ENCODE assay signal across 8 cellular contexts in the genomic region with DNA sequence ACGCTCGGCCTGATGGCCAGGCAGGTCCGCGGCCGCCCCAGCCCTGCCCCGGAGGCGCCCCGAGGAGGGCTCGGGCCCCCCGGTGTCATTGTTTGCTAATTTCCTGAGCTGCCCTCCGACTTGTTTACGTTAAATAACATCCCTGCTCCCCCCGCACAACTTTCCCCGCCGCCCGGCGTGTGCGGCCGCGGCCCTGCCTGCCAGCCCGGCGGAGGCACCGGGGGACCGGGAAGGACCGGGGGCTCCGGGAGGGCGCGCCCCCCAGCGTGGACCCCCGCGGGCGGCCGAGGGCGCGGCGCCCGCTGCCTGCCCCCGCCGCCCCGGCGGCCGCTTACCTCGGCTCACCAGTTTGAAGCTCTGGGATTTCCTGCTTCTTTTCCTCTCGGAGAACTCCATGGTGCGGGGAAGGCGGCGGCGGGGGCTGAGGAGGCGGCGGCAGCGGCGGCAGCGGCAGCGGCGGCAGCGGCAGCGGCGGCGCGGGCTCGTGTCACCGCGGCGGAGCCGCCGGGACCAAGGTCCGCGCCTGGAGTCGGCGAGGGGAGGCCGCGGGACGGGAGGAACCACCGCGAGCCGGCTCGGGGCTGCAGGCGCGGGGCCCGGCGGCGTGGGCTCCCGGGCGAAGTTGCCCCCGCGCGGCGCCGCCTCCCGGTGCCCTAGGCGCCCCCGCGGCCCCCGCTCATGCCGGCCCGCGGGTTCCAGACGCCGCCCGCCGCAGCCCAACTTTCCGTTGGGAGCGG. TPM values are rescaled to one million over a fixed set of nuclear protein-coding genes. Genes with fewer than 3 reads are reported as not detected.
DNase-seq lines count a peak whose midpoint lies in the region; ATAC-seq and TF ChIP-seq lines count a peak whose summit lies in the region.

No MANE protein-coding gene starts in this region.

- no peak overlapping the region for H3K27ac ChIP-seq in ACC112 (ENCODE audit: low read depth, low read length)
- no peak overlapping the region for H3K27ac ChIP-seq in GM23338 (ENCODE audit: low read depth)

- H2AFZ ChIP-seq in ACC112 (ENCODE audit: low read length, unreplicated experiment) (peak overlapping the region; percentile 88), GM23338 (no peak overlapping the region; the same call in 1 of the 2 replicates)

- TF ChIP-seq CTCF in GM23338 (conservative IDR thresholded peaks at IDR 0.05; ENCODE audit: low read depth in 2 of 2) (no peak), astrocyte of the spinal cord (IDR thresholded peaks at IDR 0.05; ENCODE audit: low read depth, low read length) (no peak)

- H3F3A ChIP-seq in GM23338 (replicated peaks; ENCODE audit: low read depth): no peaks in the 10 kb centered on the region; the same call in 1 of the 2 replicates

- peak overlapping the region; percentile 78 for H3K4me3 Mint-ChIP-seq in GM23338

- H3K27ac Mint-ChIP-seq in GM23338: no peak overlapping the region

- H3K9me2 ChIP-seq in GM23338 (ENCODE audit: insufficient read depth): no peaks in the 10 kb centered on the region

- no peaks in the 10 kb centered on the region for H3K36me3 ChIP-seq in ACC112 (ENCODE audit: insufficient read depth, low read length)
- no peaks in the 10 kb centered on the region for H3K36me3 ChIP-seq in GM23338 (ENCODE audit: insufficient read depth)

- peaks cover 4% of the 10 kb centered on the region; the same call in 1 of the 3 replicates for H3K9me3 Mint-ChIP-seq in GM23338

- H4K20me1 ChIP-seq in GM23338 (replicated peaks; ENCODE audit: insufficient read depth): no peaks in the 10 kb centered on the region; the same call in 1 of the 2 replicates

- H3K4me2 ChIP-seq in GM23338: peak overlapping the region; percentile 87

- H3K4me3 ChIP-seq in ACC112 (ENCODE audit: low read depth, low read length) (peak overlapping the region; percentile 74), GM23338 (peak overlapping the region; percentile 66), astrocyte of the spinal cord (ENCODE audit: low read depth, low read length) (peak overlapping the region; percentile 41)

- DNase-seq in GM23338 (ENCODE audit: low spot score) (peak; percentile 49), astrocyte of the spinal cord (ENCODE audit: low read depth, low spot score) (no peak), iris pigment epithelial cell (ENCODE audit: low read depth) (peak; percentile 5), NK-92 (lab: John Stamatoyannopoulos, UW; ENCODE audit: unreplicated experiment) (no peak), DMS153 treated with DMSO at 0.1 percent for 48 hours (lab: John Stamatoyannopoulos, UW; ENCODE audit: unreplicated experiment) (no peak)
- no peak for DNase-seq in stimulated activated naive CD8-positive, alpha-beta T cell treated with anti-CD3 and anti-CD28 coated beads, Interleukin-15, Interleukin-2, amounts not matched to agents 100 U/mL and 50 U/mL, for 24 hours

- in situ Hi-C loops in astrocyte of the spinal cord (cut with HindIII; ENCODE audit: low sequenced_read_pairs): no loop called here

- H3K4me1 Mint-ChIP-seq in GM23338: peaks cover 26% of the 10 kb centered on the region

- peak; percentile 17; the same call in 2 of the 3 replicates for ATAC-seq in GM23338
- ATAC-seq in stimulated activated naive CD8-positive, alpha-beta T cell treated with anti-CD3 and anti-CD28 coated beads, Interleukin-15, Interleukin-2, amounts not matched to agents 100 U/mL and 50 U/mL, for 24 hours: peak; percentile 32
- ATAC-seq in GM19351 (IDR thresholded peaks at IDR 0.05; ENCODE audit: unreplicated experiment): no peak

- H3K79me2 ChIP-seq in ACC112 (ENCODE audit: control insufficient read depth, insufficient read depth, low read length, unreplicated experiment): no peaks in the 10 kb centered on the region
- no peaks in the 10 kb centered on the region for H3K79me2 ChIP-seq in GM23338 (replicated peaks; ENCODE audit: insufficient read depth)

- H3K4me1 ChIP-seq in ACC112 (ENCODE audit: control insufficient read depth, insufficient read depth, low read length, unreplicated experiment) (peaks cover 13% of the 10 kb centered on the region), GM23338 (ENCODE audit: insufficient read depth) (peaks cover 24% of the 10 kb centered on the region)

- no peaks in the 10 kb centered on the region for H3K36me3 Mint-ChIP-seq in GM23338 (ENCODE audit: low read depth)

- peaks cover 6% of the 10 kb centered on the region for H3K27me3 ChIP-seq in ACC112 (ENCODE audit: insufficient read depth, low read length)
- peaks cover 59% of the 10 kb centered on the region for H3K27me3 ChIP-seq in GM23338 (ENCODE audit: insufficient read depth)

- peaks cover 24% of the 10 kb centered on the region for H3K27me3 Mint-ChIP-seq in GM23338 (ENCODE audit: insufficient read depth, low read depth, poor library complexity)

TF ChIP-seq in GM23338, 12 proteins besides CTCF, POLR2A, EP300 and RAD21:
- no peak for TF ChIP-seq POLR2AphosphoS5 (IDR thresholded peaks at IDR 0.05; ENCODE audit: low read depth)
- peak; percentile 2 for TF ChIP-seq EZH2 (IDR thresholded peaks at IDR 0.05; ENCODE audit: low read depth, unreplicated experiment)

RNA-seq across cellular contexts. Expression of gene BEND7, which starts 0.5 kb away (rescaled TPM):
- 6.0 and 9.6 TPM in 2 replicates for total RNA-seq in GM23338 (2014; rRNA removed; shearing (Covaris generic))
- polyA plus RNA-seq in GM23338 (2016; fragmentation: Nextera tagmentation; extraction: Ambion mirVana): 3.1 and 3.7 TPM in 2 replicates

RNA-seq across cellular contexts. Expression of gene PRPF18, which starts 58.5 kb away (rescaled TPM):
- 13.5 and 17.2 TPM in 2 replicates for total RNA-seq in GM23338 (2014; rRNA removed; shearing (Covaris generic))
- 12.4 and 15.1 TPM in 2 replicates for polyA plus RNA-seq in GM23338 (2016; fragmentation: Nextera tagmentation; extraction: Ambion mirVana)

Comparison
In these comparisons a context has a peak if more than half of its experiments do, and no peak if none do; other contexts are left out.
1. DNase-seq: peak in GM23338 (single experiment) and iris pigment epithelial cell (single experiment); none in astrocyte of the spinal cord (single experiment), stimulated activated naive CD8-positive, alpha-beta T cell treated with anti-CD3 and anti-CD28 coated beads, Interleukin-15, Interleukin-2, amounts not matched to agents 100 U/mL and 50 U/mL, for 24 hours (single experiment), NK-92 (single experiment) and DMS153 treated with DMSO at 0.1 percent for 48 hours (single experiment).
2. Peak in every context shown above with its lines, with median percentiles within 50 percentile points of each other: H3K4me3 ChIP-seq.